8 cellular contexts compared by ENCODE assay signal in the genomic region with DNA sequence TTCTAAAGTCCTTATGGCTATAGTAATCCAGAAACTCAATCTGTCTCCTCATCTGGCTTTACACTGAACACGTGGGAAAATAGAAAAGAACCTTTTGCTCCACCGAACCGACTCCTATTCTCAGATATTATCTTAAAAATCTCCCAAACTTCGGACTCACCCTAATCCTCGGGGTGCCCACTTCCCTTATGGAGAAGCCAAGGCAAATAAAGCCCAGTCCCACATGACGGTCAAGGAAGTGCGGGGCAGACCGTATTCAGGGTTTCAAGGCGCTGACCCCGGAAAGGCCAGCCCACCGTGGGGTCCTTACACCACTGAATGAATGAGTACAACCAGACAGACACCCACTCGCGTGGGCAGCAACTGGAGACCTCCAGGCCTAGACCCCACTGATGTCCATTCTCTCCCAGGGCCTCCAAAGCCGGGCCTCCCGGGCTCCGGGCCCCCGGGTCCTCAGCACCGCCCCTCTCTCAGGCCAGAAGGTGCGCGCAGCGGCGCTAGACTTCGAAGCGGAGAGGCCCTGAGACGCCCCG.
DNase-seq lines count a peak whose midpoint lies in the region; ATAC-seq and TF ChIP-seq lines count a peak whose summit lies in the region.

No MANE protein-coding gene starts in this region.

- peaks cover 0 to 11% of the 10 kb centered on the region in 2 donors for H3K36me3 ChIP-seq in mucosa of rectum (ENCODE audit: control insufficient read depth in 2 of 2, insufficient read depth in 2 of 2, low read length in 2 of 2)

- ATAC-seq in HG02678 (IDR thresholded peaks at IDR 0.05; ENCODE audit: unreplicated experiment) = peak; percentile 28

- no peaks in the 10 kb centered on the region for H3K9me3 ChIP-seq in mucosa of rectum (ENCODE audit: control insufficient read depth in 2 of 2, low read length in 2 of 2)

- peaks cover 11% of the 10 kb centered on the region in 2 donors for H3K4me1 ChIP-seq in mucosa of rectum (ENCODE audit: control insufficient read depth in 2 of 2, insufficient read depth in 2 of 2, low read length in 2 of 2)

- peak overlapping the region; percentile 97 to 98 for H3K9ac ChIP-seq in mucosa of rectum (ENCODE audit: low read depth in 1 of 2, low read length in 2 of 2)

- peak overlapping the region; percentile 91 to 96 for H3K27ac ChIP-seq in coronary artery
- H3K27ac ChIP-seq in mucosa of rectum (ENCODE audit: low read depth in 2 of 2, low read length in 2 of 2) = peak overlapping the region; percentile 94

- peak; percentile 47 for DNase-seq in NCI-H2029 (lab: John Stamatoyannopoulos, UW)
- DNase-seq in NCI-H2029 treated with DMSO at 0.1 percent for 48 hours (lab: John Stamatoyannopoulos, UW) = no peak
- DNase-seq in NCI-H510A (lab: John Stamatoyannopoulos, UW) = peak; percentile 4
- DNase-seq in coronary artery (ENCODE audit: low spot score) = peak; percentile 88
- DNase-seq in stimulated activated naive CD4-positive, alpha-beta T cell treated with Interleukin-2 at 50 U/mL for 16 hours (lab: John Stamatoyannopoulos, UW) = no peak
- DNase-seq in cortex of kidney (lab: John Stamatoyannopoulos, UW) = no peak

- H3K4me3 ChIP-seq in coronary artery (peak overlapping the region; percentile 92), mucosa of rectum (ENCODE audit: low read length in 2 of 2) (peak overlapping the region; percentile 90 to 95)

- H3K27me3 ChIP-seq in mucosa of rectum (ENCODE audit: control insufficient read depth in 2 of 2, insufficient read depth in 2 of 2, low read length in 2 of 2) = no peaks in the 10 kb centered on the region

- no peak for TF ChIP-seq CTCF in coronary artery (IDR thresholded peaks at IDR 0.05)

Comparison
In these comparisons a context has a peak if more than half of its experiments do, and no peak if none do; other contexts are left out.
1. DNase-seq: peak in NCI-H2029 (single experiment), NCI-H510A (single experiment) and coronary artery (single experiment); none in NCI-H2029 treated with DMSO at 0.1 percent for 48 hours (single experiment), stimulated activated naive CD4-positive, alpha-beta T cell treated with Interleukin-2 at 50 U/mL for 16 hours (single experiment) and cortex of kidney (single experiment).